ENCODE assay signal across 8 cellular contexts in the genomic region with DNA sequence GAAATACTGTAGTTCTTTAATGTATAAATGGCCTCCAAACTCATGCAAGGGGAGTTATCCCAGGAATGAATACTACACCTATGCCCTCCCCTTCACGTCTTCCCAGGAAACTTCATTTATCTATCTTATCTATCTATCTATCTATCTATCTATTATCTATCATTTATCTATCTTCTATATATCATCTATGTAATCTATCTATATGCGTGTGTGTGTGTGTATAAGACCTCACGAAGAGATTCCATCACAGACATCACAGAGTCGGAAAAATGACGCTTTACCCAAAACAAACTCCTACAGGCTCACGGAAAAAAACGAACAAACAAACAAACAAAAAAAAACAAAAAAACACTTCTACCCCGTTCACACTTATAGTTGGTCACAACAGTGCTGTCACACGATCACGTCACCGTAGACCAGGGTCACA. TPM values are rescaled to one million over a fixed set of nuclear protein-coding genes. Genes with fewer than 3 reads are reported as not detected.
A peak's percentile ranks its signal among the peaks of the same experiment; 100 is the strongest.
DNase-seq lines count a peak whose midpoint lies in the region; ATAC-seq and TF ChIP-seq lines count a peak whose summit lies in the region.

No MANE protein-coding gene starts in this region.

- H3K4me1 Mint-ChIP-seq in IgD-negative memory B cell (peaks cover 23 to 32% (median 30%) of the 10 kb centered on the region in 3 donors), chondrocyte (ENCODE audit: low read depth) (peaks cover 27% of the 10 kb centered on the region)

- H3K9me3 Mint-ChIP-seq in IgD-negative memory B cell: peaks cover 0 to 12% (median 3%) of the 10 kb centered on the region in 3 donors
- H3K9me3 Mint-ChIP-seq in chondrocyte (ENCODE audit: low read depth): peaks cover 3% of the 10 kb centered on the region

- H3K36me3 Mint-ChIP-seq in IgD-negative memory B cell (peaks cover 21% of the 10 kb centered on the region), chondrocyte (ENCODE audit: low read depth) (peaks cover 24% of the 10 kb centered on the region)

- peak overlapping the region; percentile 68 to 98 (median 97) for H3K27ac Mint-ChIP-seq in IgD-negative memory B cell
- peak overlapping the region; percentile 99 for H3K27ac Mint-ChIP-seq in chondrocyte (ENCODE audit: unreplicated experiment)

- H3K4me1 ChIP-seq in muscle layer of duodenum (ENCODE audit: control insufficient read depth in 1 of 2, insufficient read depth in 2 of 2, low read length in 2 of 2): peaks cover 3 to 20% of the 10 kb centered on the region in 2 donors

- DNase-seq in chondrocyte (ENCODE audit: low spot score) (no peak), NAMALWA (ENCODE audit: low spot score) (no peak), middle frontal gyrus (ENCODE audit: extremely low spot score, low spot score) (no peak), COLO829 (ENCODE audit: low spot score) (no peak)

- peak overlapping the region; percentile 88 to 98 (median 94) for H3K4me3 Mint-ChIP-seq in IgD-negative memory B cell
- H3K4me3 Mint-ChIP-seq in chondrocyte (ENCODE audit: unreplicated experiment): peak overlapping the region; percentile 92

- H3K9me3 ChIP-seq in muscle layer of duodenum (ENCODE audit: control insufficient read depth in 1 of 2, low read length in 2 of 2): peaks cover 0 to 17% of the 10 kb centered on the region in 2 donors

- H3K27me3 ChIP-seq in muscle layer of duodenum (ENCODE audit: low read depth, low read length): no peaks in the 10 kb centered on the region

- H3K27me3 Mint-ChIP-seq in IgD-negative memory B cell: no peaks in the 10 kb centered on the region
- H3K27me3 Mint-ChIP-seq in chondrocyte (ENCODE audit: low read depth): no peaks in the 10 kb centered on the region

- ATAC-seq in GM19395 (IDR thresholded peaks at IDR 0.05; ENCODE audit: unreplicated experiment): no peak

- no peak for TF ChIP-seq CTCF in 22Rv1 (IDR thresholded peaks at IDR 0.05)
- TF ChIP-seq CTCF in chondrocyte (IDR thresholded peaks at IDR 0.05): no peak

- H3K27ac ChIP-seq in 22Rv1 (peak overlapping the region; percentile 90), muscle layer of duodenum (ENCODE audit: low read length) (peak overlapping the region; percentile 88)

- H3K36me3 ChIP-seq in muscle layer of duodenum (ENCODE audit: control insufficient read depth in 1 of 2, insufficient read depth in 2 of 2, low read length in 2 of 2): peaks cover 11 to 45% of the 10 kb centered on the region in 2 donors

- peak overlapping the region; percentile 91 to 96 for H3K4me3 ChIP-seq in muscle layer of duodenum (ENCODE audit: low read depth in 1 of 2, low read length in 2 of 2)

RNA-seq across cellular contexts. Expression of gene ZNF529, which starts 0.5 kb away (rescaled TPM):
- polyA plus RNA-seq in IgD-negative memory B cell: 6.1 TPM
- 13.7 to 18.6 TPM (median 14.1 TPM) in 3 replicates for total RNA-seq in chondrocyte

RNA-seq across cellular contexts. Expression of gene ZNF382, which starts 32.5 kb away (rescaled TPM):
- polyA plus RNA-seq in IgD-negative memory B cell: 7.9 TPM
- 10.7 to 17.3 TPM (median 12.5 TPM) in 3 replicates for total RNA-seq in chondrocyte

RNA-seq across cellular contexts. Expression of gene ZNF260, which starts 44.5 kb away (rescaled TPM):
- 14.7 TPM for polyA plus RNA-seq in IgD-negative memory B cell
- total RNA-seq in chondrocyte: 14.0 to 16.6 TPM (median 15.5 TPM) in 3 replicates
